In genomic region chr15:60936186-60936585, GRCh38 we compare ENCODE assay signal across 17 cellular contexts.
DNase-seq lines count a peak whose midpoint lies in the region; ATAC-seq, FAIRE-seq and TF ChIP-seq lines count a peak whose summit lies in the region.
"Had no signal": no experiment of that assay in that cellular context is flagged by ENCODE, and none has a peak within 500 bp of the region (broad histone marks: within the 10 kb centered on the region; RNA-seq: fewer than 3 reads in every experiment).

No MANE protein-coding gene starts in this region.

- TF ChIP-seq CTCF in body of pancreas (IDR thresholded peaks at IDR 0.05): no peak

- no peak overlapping the region for H3K4me3 Mint-ChIP-seq in T-helper 17 cell
- H3K4me3 Mint-ChIP-seq: CD14-positive monocyte; CD8-positive, alpha-beta T cell had no signal

- no peak overlapping the region for H3K4me3 ChIP-seq in body of pancreas
- H3K4me3 ChIP-seq in stomach smooth muscle (ENCODE audit: low read length in 2 of 2): no peak overlapping the region
- H3K4me3 ChIP-seq: GM23248 had no signal

- H3K9me3 ChIP-seq in body of pancreas (no peaks in the 10 kb centered on the region), stomach smooth muscle (ENCODE audit: control insufficient read depth in 2 of 2, low read length in 2 of 2) (no peaks in the 10 kb centered on the region), T-helper 17 cell (ENCODE audit: control insufficient read depth, low read length, poor library complexity, severe bottlenecking) (no peaks in the 10 kb centered on the region)
- H3K9me3 ChIP-seq: Caco-2 had no signal

- intact Hi-C loops in body of pancreas (cut with DNase I): no loop called here

- H3K27ac Mint-ChIP-seq in T-helper 17 cell: no peak overlapping the region
- H3K27ac Mint-ChIP-seq: CD8-positive, alpha-beta T cell had no signal

- H3K27me3 Mint-ChIP-seq in T-helper 17 cell: no peaks in the 10 kb centered on the region

- H3K4me1 ChIP-seq in body of pancreas (peaks cover 12% of the 10 kb centered on the region), stomach smooth muscle (ENCODE audit: control insufficient read depth, insufficient read depth, low read length) (peaks cover 46% of the 10 kb centered on the region)
- H3K4me1 ChIP-seq: Caco-2 had no signal

- ATAC-seq in body of pancreas: no peak
- ATAC-seq in T-helper 17 cell: no peak
- ATAC-seq: CD8-positive, alpha-beta T cell had no signal

- H3K36me3 ChIP-seq in body of pancreas (replicated peaks in 1 of 2; ENCODE audit: insufficient read depth in 1 of 2, low read depth in 2 of 2) (no peaks in the 10 kb centered on the region), stomach smooth muscle (ENCODE audit: control insufficient read depth in 2 of 2, insufficient read depth in 2 of 2, low read length in 2 of 2) (no peaks in the 10 kb centered on the region)

- H3K27me3 ChIP-seq in body of pancreas: no peaks in the 10 kb centered on the region
- H3K27me3 ChIP-seq in stomach smooth muscle (ENCODE audit: control insufficient read depth in 1 of 2, insufficient read depth in 2 of 2, low read length in 2 of 2): no peaks in the 10 kb centered on the region

- WGBS in body of pancreas, 2 donors: 80 to 88% methylated on average over 4 of the region's 4 CpGs

- DNase-seq in DMS79 treated with DMSO at 0.1 percent for 48 hours (lab: John Stamatoyannopoulos, UW) (peak; percentile 8), DMS79 (lab: John Stamatoyannopoulos, UW) (no peak), body of pancreas (peak in 3 of 4 donors; percentile 36 to 54 (median 47)), NCI-H510A treated with DMSO at 0.1 percent for 48 hours (lab: John Stamatoyannopoulos, UW) (no peak), T-helper 17 cell (no peak), COR-L47 (lab: John Stamatoyannopoulos, UW) (no peak)
- DNase-seq: Caco-2; CD8-positive, alpha-beta T cell; GM23248; H7 had no signal

- H3K9ac ChIP-seq in stomach smooth muscle (ENCODE audit: low read length in 2 of 2): no peak overlapping the region
- H3K9ac ChIP-seq: GM23248 had no signal

- H3K36me3 Mint-ChIP-seq in T-helper 17 cell (ENCODE audit: low read depth): no peaks in the 10 kb centered on the region
- H3K36me3 Mint-ChIP-seq: CD14-positive monocyte; CD8-positive, alpha-beta T cell had no signal

- H3K4me1 Mint-ChIP-seq in T-helper 17 cell: peaks cover 13% of the 10 kb centered on the region

- TF ChIP-seq POLR2A in body of pancreas (IDR thresholded peaks at IDR 0.05): no peak

- H3K27ac ChIP-seq in body of pancreas: no peak overlapping the region
- peak overlapping the region; percentile 83 for H3K27ac ChIP-seq in stomach smooth muscle (ENCODE audit: low read length)
- H3K27ac ChIP-seq: 22Rv1, GM23248, HL-60 had no signal

- peak; percentile 99 for FAIRE-seq in islet of Langerhans (lab: Jason Lieb, UNC)
- FAIRE-seq: G401.6, GM12891 had no signal

Comparison
In these comparisons a context has a peak if more than half of its experiments do, and no peak if none do; other contexts are left out.
1. DNase-seq: peak in DMS79 treated with DMSO at 0.1 percent for 48 hours (single experiment) and body of pancreas (3 of 4); none in DMS79 (single experiment), NCI-H510A treated with DMSO at 0.1 percent for 48 hours (single experiment), T-helper 17 cell (0 of 3) and COR-L47 (single experiment).